In the genomic region with DNA sequence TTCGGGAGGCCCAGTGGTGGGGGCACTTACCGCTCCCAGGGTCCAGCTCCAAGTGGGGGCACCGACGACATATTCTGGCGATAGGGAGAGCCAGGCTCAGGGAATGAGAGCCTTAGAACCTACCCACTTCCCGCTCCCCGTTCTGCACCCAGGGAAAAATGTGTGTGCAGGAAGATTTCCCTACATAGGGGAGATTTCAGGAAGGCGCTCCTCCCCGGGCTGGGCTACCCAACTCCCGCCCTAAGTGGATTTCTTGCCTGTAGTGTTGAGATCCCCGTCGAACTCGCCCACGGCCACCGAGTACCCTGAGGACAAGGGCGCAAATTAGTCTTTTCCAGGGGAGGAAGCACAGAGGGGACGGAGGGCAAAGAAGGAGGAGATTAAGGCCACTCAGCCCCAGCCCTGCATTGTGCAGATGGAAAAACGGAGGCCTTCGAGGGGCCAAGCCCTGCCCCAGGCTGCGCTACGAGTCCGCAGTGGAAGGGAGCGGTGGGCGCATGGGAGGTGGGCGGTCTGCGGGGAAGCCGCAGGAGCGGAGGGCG, we compare ENCODE assay signal across 9 cellular contexts. TPM values are rescaled to one million over a fixed set of nuclear protein-coding genes. Genes with fewer than 3 reads are reported as not detected.
A peak's percentile ranks its signal among the peaks of the same experiment; 100 is the strongest.
DNase-seq lines count a peak whose midpoint lies in the region; TF ChIP-seq lines count a peak whose summit lies in the region.
"Had no signal": no experiment of that assay in that cellular context is flagged by ENCODE, and none has a peak within 500 bp of the region (broad histone marks: within the 10 kb centered on the region; RNA-seq: fewer than 3 reads in every experiment).

No MANE protein-coding gene starts in this region.

- H3K4me1 ChIP-seq in NT2/D1 (ENCODE audit: insufficient read depth, insufficient read length) (peaks cover 8% of the 10 kb centered on the region), parathyroid adenoma (no peaks in the 10 kb centered on the region), Karpas-422 (ENCODE audit: low read length) (peaks cover 12% of the 10 kb centered on the region)

- DNase-seq in D341Med (ENCODE audit: low spot score) (peak; percentile 26), NT2/D1 (ENCODE audit: low read depth, low spot score) (no peak), fibroblast of villous mesenchyme (ENCODE audit: low read depth) (no peak), dedifferentiated amniotic fluid mesenchymal stem cell (ENCODE audit: extremely low spot score) (no peak), Karpas-422 (no peak)
- DNase-seq in activated CD8-positive, alpha-beta memory T cell treated with anti-CD3 and anti-CD28 coated beads, Interleukin-2, amount 50 U/mL, for 48 hours = no peak
- DNase-seq: activated CD4-positive, alpha-beta T cell treated with anti-CD3 and anti-CD28 coated beads for 1 hour had no signal

- no peak for TF ChIP-seq CTCF in fibroblast of villous mesenchyme (IDR thresholded peaks at IDR 0.05; ENCODE audit: insufficient read depth, low read depth, low read length)
- no peak for TF ChIP-seq CTCF in parathyroid adenoma (IDR thresholded peaks at IDR 0.05)

- H3K27ac ChIP-seq in parathyroid adenoma (no peak overlapping the region), Karpas-422 (ENCODE audit: low read length) (no peak overlapping the region)
- H3K27ac ChIP-seq: body of pancreas had no signal

- no peaks in the 10 kb centered on the region for H3K9me2 ChIP-seq in Karpas-422 (replicated peaks; ENCODE audit: insufficient read depth, low read length)

- no peaks in the 10 kb centered on the region for H3K79me2 ChIP-seq in parathyroid adenoma
- H3K79me2 ChIP-seq in Karpas-422 (ENCODE audit: low read length) = no peaks in the 10 kb centered on the region

- H3K36me3 ChIP-seq in NT2/D1 (ENCODE audit: insufficient read depth, insufficient read length, low read length) = no peaks in the 10 kb centered on the region
- no peaks in the 10 kb centered on the region for H3K36me3 ChIP-seq in parathyroid adenoma (ENCODE audit: control insufficient read depth, insufficient read depth, low read length)
- no peaks in the 10 kb centered on the region for H3K36me3 ChIP-seq in Karpas-422 (ENCODE audit: insufficient read depth, low read length)

- H3K4me2 ChIP-seq in parathyroid adenoma (ENCODE audit: low read length) (peak overlapping the region; percentile 98), Karpas-422 (ENCODE audit: low read depth, low read length, poor library complexity, severe bottlenecking) (no peak overlapping the region)

- H3K9ac ChIP-seq in NT2/D1 (ENCODE audit: insufficient read length, low read depth) (peak overlapping the region; percentile 87), parathyroid adenoma (no peak overlapping the region), Karpas-422 (ENCODE audit: low read length) (no peak overlapping the region)

- H3K27me3 ChIP-seq in NT2/D1 (ENCODE audit: insufficient read depth, insufficient read length) (peaks cover 21% of the 10 kb centered on the region), parathyroid adenoma (ENCODE audit: control insufficient read depth, insufficient read depth, low read length) (no peaks in the 10 kb centered on the region), Karpas-422 (ENCODE audit: low read length) (no peaks in the 10 kb centered on the region)
- H3K27me3 ChIP-seq: body of pancreas had no signal

- H3K9me3 ChIP-seq in NT2/D1 (ENCODE audit: insufficient read depth, low read length) = no peaks in the 10 kb centered on the region
- no peaks in the 10 kb centered on the region for H3K9me3 ChIP-seq in parathyroid adenoma (ENCODE audit: control insufficient read depth, low read length)
- H3K9me3 ChIP-seq in Karpas-422 (ENCODE audit: low read length) = no peaks in the 10 kb centered on the region
- H3K9me3 ChIP-seq: body of pancreas had no signal

- H3K4me3 ChIP-seq in NT2/D1 (ENCODE audit: insufficient read length, low read depth) = peak overlapping the region; percentile 59
- peak overlapping the region; percentile 70 for H3K4me3 ChIP-seq in fibroblast of villous mesenchyme (ENCODE audit: low read depth, low read length)
- peak overlapping the region; percentile 64 for H3K4me3 ChIP-seq in parathyroid adenoma (ENCODE audit: low read depth, low read length)
- no peak overlapping the region for H3K4me3 ChIP-seq in Karpas-422 (ENCODE audit: low read length)
- H3K4me3 ChIP-seq: body of pancreas had no signal

- no peaks in the 10 kb centered on the region for H4K20me1 ChIP-seq in Karpas-422 (ENCODE audit: insufficient read depth, low read depth, low read length)

- H2AFZ ChIP-seq in parathyroid adenoma (peak overlapping the region; percentile 92), Karpas-422 (ENCODE audit: low read length) (no peak overlapping the region)

RNA-seq across cellular contexts. Expression of a gene that starts 5.1 kb away (rescaled TPM):
- total RNA-seq in fibroblast of villous mesenchyme = under 0.01 TPM in 2 replicates
- total RNA-seq in Karpas-422 (2014; rRNA removed; shearing (Covaris generic); ENCODE audit: low replicate concordance) = 0.07 and 0.26 TPM in 2 replicates

RNA-seq across cellular contexts. Expression of a gene that starts 20.7 kb away (rescaled TPM):
- total RNA-seq in fibroblast of villous mesenchyme = 0.86 and 2.6 TPM in 2 replicates
- 0.40 and 1.2 TPM in 2 replicates for total RNA-seq in Karpas-422 (2014; rRNA removed; shearing (Covaris generic); ENCODE audit: low replicate concordance)

RNA-seq across cellular contexts. Expression of a gene that starts 39.2 kb away (rescaled TPM):
- total RNA-seq in fibroblast of villous mesenchyme = 165 and 256 TPM in 2 replicates
- 194 and 327 TPM in 2 replicates for total RNA-seq in Karpas-422 (2014; rRNA removed; shearing (Covaris generic); ENCODE audit: low replicate concordance)

RNA-seq across cellular contexts. Expression of a gene that starts 59.7 kb away (rescaled TPM):
- 58.9 and 61.7 TPM in 2 replicates for total RNA-seq in fibroblast of villous mesenchyme
- 78.7 and 163 TPM in 2 replicates for total RNA-seq in Karpas-422 (2014; rRNA removed; shearing (Covaris generic); ENCODE audit: low replicate concordance)
